ENCODE assay signal across 17 cellular contexts in the genomic region with DNA sequence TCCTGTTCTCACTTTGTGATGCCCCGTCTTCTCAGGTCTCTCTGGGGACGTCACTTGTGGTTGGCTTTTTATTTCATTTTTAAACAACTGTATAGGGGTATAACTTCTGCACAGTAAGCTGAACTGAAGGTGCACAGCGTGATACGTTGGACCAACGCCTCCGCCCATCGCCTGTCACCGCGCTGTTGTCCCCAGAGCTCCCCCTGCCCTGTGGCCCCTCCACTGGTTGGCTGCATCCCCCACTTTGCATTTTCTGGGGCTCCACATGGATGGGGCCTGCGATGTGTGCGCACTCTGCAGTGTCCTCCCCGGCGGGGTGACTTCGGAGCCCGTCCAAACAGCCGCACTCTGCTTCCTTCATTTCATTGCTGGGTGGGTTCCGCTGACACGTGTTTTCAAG. TPM values are rescaled to one million over a fixed set of nuclear protein-coding genes. Genes with fewer than 3 reads are reported as not detected.
DNase-seq lines count a peak whose midpoint lies in the region; ATAC-seq and TF ChIP-seq lines count a peak whose summit lies in the region.
"Had no signal": no experiment of that assay in that cellular context is flagged by ENCODE, and none has a peak within 500 bp of the region (broad histone marks: within the 10 kb centered on the region; RNA-seq: fewer than 3 reads in every experiment).

No MANE protein-coding gene starts in this region.

- no peak overlapping the region for H3K4me3 ChIP-seq in osteoblast (ENCODE audit: insufficient read depth, low read length)
- no peak overlapping the region for H3K4me3 ChIP-seq in stomach
- H3K4me3 ChIP-seq: BLaER1 treated with 17β-estradiol and CSF1 and Interleukin-3, amounts not matched to agents 10 nM and 100 nM; GM12878; GM23248 had no signal

- H3K27me3 ChIP-seq in osteoblast (ENCODE audit: insufficient read depth, low read length) (peaks cover 11% of the 10 kb centered on the region), stomach (peaks cover 0 to 34% (median 0%) of the 10 kb centered on the region in 3 donors)
- H3K27me3 ChIP-seq: BLaER1 treated with 17β-estradiol and CSF1 and Interleukin-3, amounts not matched to agents 10 nM and 100 nM had no signal

- no peak for ATAC-seq in GM18909 (IDR thresholded peaks at IDR 0.05; ENCODE audit: poor library complexity, unreplicated experiment)
- ATAC-seq: GM12878, HCT116 had no signal

- H2AFZ ChIP-seq in osteoblast (ENCODE audit: low read length): no peak overlapping the region
- H2AFZ ChIP-seq: GM23248 had no signal

- no peaks in the 10 kb centered on the region for H4K20me1 ChIP-seq in osteoblast (ENCODE audit: insufficient read depth, low read length)
- H4K20me1 ChIP-seq: BLaER1 treated with 17β-estradiol and CSF1 and Interleukin-3, amounts not matched to agents 10 nM and 100 nM had no signal

- H3K79me2 ChIP-seq in osteoblast (ENCODE audit: insufficient read depth, low read length): no peaks in the 10 kb centered on the region

- intact Hi-C loops in stomach (cut with DNase I; ENCODE audit: low total_unique reads): no loop called here

- 87 to 93% (median 90%) methylated on average over 18 of the region's 18 CpGs for WGBS in stomach, 5 donors

- TF ChIP-seq CTCF in osteoblast (IDR thresholded peaks at IDR 0.05; ENCODE audit: extremely low read depth, low read depth, low read length) (no peak), stomach (IDR thresholded peaks at IDR 0.05) (no peak)

- no peak for TF ChIP-seq EP300 in stomach (IDR thresholded peaks at IDR 0.05)

- H3K4me1 ChIP-seq in osteoblast (ENCODE audit: insufficient read depth, low read length): no peaks in the 10 kb centered on the region
- no peaks in the 10 kb centered on the region for H3K4me1 ChIP-seq in stomach

- H3K9me3 ChIP-seq in osteoblast (ENCODE audit: low read depth, low read length) (no peaks in the 10 kb centered on the region), stomach (no peaks in the 10 kb centered on the region)

- H3K36me3 ChIP-seq in osteoblast (ENCODE audit: insufficient read depth, low read length): no peaks in the 10 kb centered on the region
- no peaks in the 10 kb centered on the region for H3K36me3 ChIP-seq in stomach

- no peak for TF ChIP-seq POLR2A in stomach (IDR thresholded peaks at IDR 0.05)

- DNase-seq in activated effector memory CD4-positive, alpha-beta T cell treated with anti-CD3 and anti-CD28 coated beads, Interleukin-2, amount 50 U/mL, for 16 hours: peak; percentile 53
- DNase-seq in activated effector memory CD4-positive, alpha-beta T cell treated with Interleukin-2 at 50 U/mL for 16 hours: no peak
- DNase-seq in islet precursor cell (peak; percentile 18), osteoblast (ENCODE audit: insufficient read length, low spot score, missing footprints) (peak; percentile 66), stomach (peak; percentile 16), NCI-H526 (lab: John Stamatoyannopoulos, UW) (no peak)
- no peak for DNase-seq in effector CD8-positive, alpha-beta T cell (lab: John Stamatoyannopoulos, UW)
- DNase-seq: ACHN; CD4-positive, CD25-positive, alpha-beta regulatory T cell; DMS53; GM23248 had no signal

- no peak overlapping the region for H3K4me2 ChIP-seq in osteoblast (ENCODE audit: insufficient read depth, low read length)
- H3K4me2 ChIP-seq: BLaER1 treated with 17β-estradiol and CSF1 and Interleukin-3, amounts not matched to agents 10 nM and 100 nM had no signal

- no peak overlapping the region for H3K27ac ChIP-seq in osteoblast (ENCODE audit: low read depth, low read length)
- H3K27ac ChIP-seq in stomach: no peak overlapping the region
- H3K27ac ChIP-seq: BLaER1 treated with 17β-estradiol and CSF1 and Interleukin-3, amounts not matched to agents 10 nM and 100 nM; GM23248 had no signal

RNA-seq across cellular contexts. Expression of a gene that starts 14.3 kb away (rescaled TPM):
- total RNA-seq in osteoblast (1.1 and 1.5 TPM in 2 replicates), stomach (10 to 100 TPM; 11.7 to 68.9 (median 21.9) TPM)
- polyA plus RNA-seq in stomach: 10 to 100 TPM in 1 of 3 donors, 1 to 10 TPM in 2; 8.5 to 12.8 (median 9.8) TPM
- total RNA-seq: GM23248 had no signal

RNA-seq across cellular contexts. Expression of a gene that starts 43.1 kb away (rescaled TPM):
- not detected in 2 replicates for total RNA-seq in osteoblast
- under 1 TPM in 1 of 5 donors, not detected in 4; 0.89 TPM for total RNA-seq in stomach
- under 1 TPM in 1 of 3 donors, not detected in 2; 0.46 TPM for polyA plus RNA-seq in stomach
- total RNA-seq: A172; CD4-positive, CD25-positive, alpha-beta regulatory T cell; Daoy; GM12878; GM23248 had no signal
- polyA plus RNA-seq: CD4-positive, CD25-positive, alpha-beta regulatory T cell; GM12878; GM23248 had no signal

RNA-seq across cellular contexts. Expression of a gene that starts 52.1 kb away (rescaled TPM):
- total RNA-seq in osteoblast (not detected in 2 replicates), stomach (not detected)
- polyA plus RNA-seq in stomach: not detected
- total RNA-seq: A172; CD4-positive, CD25-positive, alpha-beta regulatory T cell; Daoy; GM12878; GM23248 had no signal
- polyA plus RNA-seq: CD4-positive, CD25-positive, alpha-beta regulatory T cell; GM12878; GM23248 had no signal

RNA-seq across cellular contexts. Expression of a gene that starts 53.0 kb away (rescaled TPM):
- 21.0 and 22.1 TPM in 2 replicates for total RNA-seq in osteoblast
- 100 to 1,000 TPM in 1 of 5 donors, 10 to 100 TPM in 4; 26.6 to 197 (median 58.3) TPM for total RNA-seq in stomach
- 10 to 100 TPM; 17.7 to 38.0 (median 23.3) TPM for polyA plus RNA-seq in stomach

Comparison
In these comparisons a context has a peak if more than half of its experiments do, and no peak if none do; other contexts are left out.
1. DNase-seq: peak in activated effector memory CD4-positive, alpha-beta T cell treated with anti-CD3 and anti-CD28 coated beads, Interleukin-2, amount 50 U/mL, for 16 hours (single experiment), islet precursor cell (single experiment), osteoblast (single experiment) and stomach (single experiment); none in activated effector memory CD4-positive, alpha-beta T cell treated with Interleukin-2 at 50 U/mL for 16 hours (single experiment), effector CD8-positive, alpha-beta T cell (single experiment) and NCI-H526 (0 of 2).